8 cellular contexts compared by ENCODE assay signal in the genomic region with DNA sequence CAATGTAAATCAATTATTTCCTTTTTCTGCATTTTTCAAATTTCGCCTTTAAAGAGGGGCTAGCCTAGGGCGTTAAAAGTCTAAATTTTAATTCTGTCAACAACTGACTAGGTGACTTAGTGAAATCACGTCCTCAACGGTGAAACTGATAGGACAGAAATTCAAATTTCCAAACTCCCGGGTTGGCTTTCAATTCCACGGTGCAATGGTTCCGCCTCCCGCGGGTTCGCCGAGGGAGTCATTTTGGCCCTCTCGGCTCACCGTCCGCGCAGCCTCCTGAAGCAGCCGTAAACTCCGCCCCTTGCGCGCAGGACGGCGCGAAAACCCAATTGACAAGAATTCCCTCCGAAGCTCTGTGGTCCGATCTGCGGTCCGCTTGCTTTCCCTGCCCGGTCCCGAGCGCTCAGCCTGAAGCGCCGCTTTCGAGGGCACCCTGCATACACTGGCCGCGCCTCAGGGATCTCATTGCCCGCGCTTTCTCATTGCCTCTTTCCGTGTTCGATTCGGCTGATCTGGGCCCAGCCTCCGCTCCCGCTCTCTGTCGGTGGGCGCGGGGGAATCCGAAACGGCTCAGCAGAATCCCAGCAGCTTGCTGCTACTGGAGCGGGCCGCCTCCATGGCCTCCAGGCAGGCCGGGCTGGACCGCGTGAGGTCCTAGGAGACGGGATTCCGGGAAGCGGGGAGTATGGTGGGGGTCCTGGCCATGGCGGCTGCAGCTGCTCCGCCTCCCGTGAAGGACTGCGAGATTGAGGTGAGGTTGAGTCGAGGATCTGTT. TPM values are rescaled to one million over a fixed set of nuclear protein-coding genes. Genes with fewer than 3 reads are reported as not detected.
DNase-seq lines count a peak whose midpoint lies in the region; ATAC-seq and TF ChIP-seq lines count a peak whose summit lies in the region.

TSS of gene ATAD5 (plus strand) at position 304 of the 775 bp plus-strand sequence. CDS start at position 686, 382 bp downstream.

- peak; percentile 57 for DNase-seq in BJ (ENCODE audit: low read depth)
- peak; percentile 91 for DNase-seq in OCI-LY7 (ENCODE audit: low spot score)
- peak; percentile 86 for DNase-seq in activated CD8-positive, alpha-beta memory T cell treated with anti-CD3 and anti-CD28 coated beads, Interleukin-2, amount 50 U/mL, for 4 hours
- peak; percentile 93 for DNase-seq in epithelial cell of esophagus (ENCODE audit: low read depth)
- DNase-seq in middle frontal gyrus (ENCODE audit: extremely low spot score, low spot score): peak; percentile 89
- peak; percentile 80 to 82 for DNase-seq in stimulated activated CD8-positive, alpha-beta memory T cell treated with anti-CD3 and anti-CD28 coated beads, Interleukin-15, amount 100 ng/mL, for 48 hours (ENCODE audit: low read depth in 2 of 2)

- H3K9me3 Mint-ChIP-seq in IgD-negative memory B cell: no peaks in the 10 kb centered on the region

- ATAC-seq in GM19463 (IDR thresholded peaks at IDR 0.05; ENCODE audit: unreplicated experiment): peak; percentile 66

- POLR2A ChIA-PET in BJ (lab: Charles Lee): interaction anchor here (0.5 kb wide), 1 partner anchor 11 kb away, joined by 3 read pairs; no protein-coding TSS in a partner anchor
- POLR2A ChIA-PET in OCI-LY7 (lab: Charles Lee): interaction anchor here (0.7 kb wide), 1 partner anchor 20 kb away, joined by 3 read pairs; no protein-coding TSS in a partner anchor

- peak within 1 kb of the TSS; percentile 93 to 98 (median 98) for H3K4me3 Mint-ChIP-seq in IgD-negative memory B cell

- TF ChIP-seq CTCF in BJ (IDR thresholded peaks at IDR 0.05; ENCODE audit: insufficient read depth, low read depth, low read length) (no peak), OCI-LY7 (conservative IDR thresholded peaks at IDR 0.05; ENCODE audit: low read length) (no peak), epithelial cell of esophagus (IDR thresholded peaks at IDR 0.05; ENCODE audit: insufficient read depth, low read depth, low read length, missing control alignments) (no peak)

- H3K79me2 ChIP-seq in OCI-LY7 (ENCODE audit: insufficient read depth, low read depth, low read length): peaks cover 52% of the 10 kb centered on the region

- peaks cover 12 to 19% (median 16%) of the 10 kb centered on the region in 3 donors for H3K4me1 Mint-ChIP-seq in IgD-negative memory B cell

- H3K4me3 ChIP-seq in BJ (ENCODE audit: low read depth, low read length) (peak within 1 kb of the TSS; percentile 87), OCI-LY7 (ENCODE audit: low read depth, low read length, poor library complexity, severe bottlenecking) (peak within 1 kb of the TSS; percentile 81), epithelial cell of esophagus (ENCODE audit: low read length) (peak within 1 kb of the TSS; percentile 92)

- H3K27me3 Mint-ChIP-seq in IgD-negative memory B cell: no peaks in the 10 kb centered on the region

- H3K27me3 ChIP-seq in BJ (ENCODE audit: control insufficient read depth, insufficient read depth, low read length): no peaks in the 10 kb centered on the region

- peak within 1 kb of the TSS; percentile 99 for H2AFZ ChIP-seq in OCI-LY7 (ENCODE audit: low read length)

- peak within 1 kb of the TSS; percentile 88 for H3K4me2 ChIP-seq in OCI-LY7 (ENCODE audit: low read length)

- H3K36me3 Mint-ChIP-seq in IgD-negative memory B cell: peaks cover 4% of the 10 kb centered on the region

- BruUV-seq in OCI-LY7 (replicated peaks; lab: Mats Ljungman, UMichigan): no TSS peak

- H3K9me2 ChIP-seq in OCI-LY7 (ENCODE audit: insufficient read depth, low read length): no peaks in the 10 kb centered on the region

- H3K36me3 ChIP-seq in BJ (ENCODE audit: control insufficient read depth, insufficient read depth, low read length) (no peaks in the 10 kb centered on the region), OCI-LY7 (ENCODE audit: insufficient read depth, low read length) (peaks cover 30% of the 10 kb centered on the region)

- intact Hi-C loops in OCI-LY7 (cut with micrococcal nuclease; ENCODE audit: unreplicated experiment): loop anchor here (5.0 kb wide), 1 partner anchor 455 kb away; the partner anchor contains the start of gene CPD

- peaks cover 11% of the 10 kb centered on the region for H4K20me1 ChIP-seq in OCI-LY7 (ENCODE audit: insufficient read depth, low read length)

- H3K9me3 ChIP-seq in OCI-LY7 (ENCODE audit: low read length): peaks cover 5% of the 10 kb centered on the region; the same call in 1 of the 2 replicates

- peaks cover 21% of the 10 kb centered on the region for H3K4me1 ChIP-seq in OCI-LY7 (ENCODE audit: insufficient read depth, low read length, poor library complexity, severe bottlenecking)

- H3K27ac ChIP-seq in OCI-LY7 (ENCODE audit: low read depth, low read length, poor library complexity, severe bottlenecking): peak within 1 kb of the TSS; percentile 60

- CTCF ChIA-PET in BJ (lab: Yijun Ruan, JAX) (no interaction called here), OCI-LY7 (lab: Charles Lee; ENCODE audit: unreplicated experiment) (no interaction called here)

- peak within 1 kb of the TSS; percentile 96 to 97 (median 97) for H3K27ac Mint-ChIP-seq in IgD-negative memory B cell

RNA-seq across cellular contexts. Expression of gene ATAD5, which starts in this region (rescaled TPM):
- polyA plus RNA-seq in BJ (2011; rRNA removed) (0.42 and 0.77 TPM in 2 replicates), IgD-negative memory B cell (1.7 TPM)
- polyA minus RNA-seq in BJ (2011; rRNA and poly(A)+ RNA removed): 0.33 and 0.77 TPM in 2 replicates
- 20.9 and 21.4 TPM in 2 replicates for total RNA-seq in OCI-LY7 (2014; rRNA removed; shearing (Covaris generic))
- total RNA-seq in OCI-LY7 (2022): 35.9 and 40.9 TPM in 2 replicates

Comparison
In these comparisons a context has a peak if more than half of its experiments do, and no peak if none do; other contexts are left out.
1. Peak in every context shown above with its lines: DNase-seq, ATAC-seq, H3K4me3 ChIP-seq and H3K27ac ChIP-seq.
2. Peak in DNase-seq and H3K4me3 ChIP-seq in BJ; RNA of the gene not detected or under 1 TPM.